In genomic region chr10:77586719-77587423, GRCh38 we compare ENCODE assay signal across 11 cellular contexts. TPM values are rescaled to one million over a fixed set of nuclear protein-coding genes. Genes with fewer than 3 reads are reported as not detected.
DNase-seq lines count a peak whose midpoint lies in the region; ATAC-seq and TF ChIP-seq lines count a peak whose summit lies in the region.
"Had no signal": no experiment of that assay in that cellular context is flagged by ENCODE, and none has a peak within 500 bp of the region (broad histone marks: within the 10 kb centered on the region; RNA-seq: fewer than 3 reads in every experiment).

No MANE protein-coding gene starts in this region.

- H3K27me3 Mint-ChIP-seq in osteocyte (ENCODE audit: unreplicated experiment): no peaks in the 10 kb centered on the region

- TF ChIP-seq CTCF in AG10803 (conservative IDR thresholded peaks at IDR 0.05; ENCODE audit: low read length) (no peak; the same call in 1 of the 2 replicates), epithelial cell of esophagus (IDR thresholded peaks at IDR 0.05; ENCODE audit: insufficient read depth, low read depth, low read length, missing control alignments) (peak; percentile 47), osteocyte (IDR thresholded peaks at IDR 0.05) (no peak)

- no peaks in the 10 kb centered on the region for H3K9me3 Mint-ChIP-seq in osteocyte (ENCODE audit: unreplicated experiment)
- H3K9me3 Mint-ChIP-seq: CD8-positive, alpha-beta memory T cell had no signal

- H3K4me1 Mint-ChIP-seq in osteocyte (ENCODE audit: unreplicated experiment): peaks cover 51% of the 10 kb centered on the region

- H3K36me3 Mint-ChIP-seq in osteocyte (ENCODE audit: unreplicated experiment): peaks cover 16% of the 10 kb centered on the region
- H3K36me3 Mint-ChIP-seq: CD8-positive, alpha-beta memory T cell had no signal

- H3K27ac Mint-ChIP-seq in osteocyte (ENCODE audit: unreplicated experiment): peak overlapping the region; percentile 92
- H3K27ac Mint-ChIP-seq: CD8-positive, alpha-beta memory T cell had no signal

- H3K4me3 Mint-ChIP-seq in osteocyte (ENCODE audit: unreplicated experiment): peak overlapping the region; percentile 3
- H3K4me3 Mint-ChIP-seq: CD8-positive, alpha-beta memory T cell had no signal

- DNase-seq in AG10803 (ENCODE audit: low read depth) (peak; percentile 86), NCI-H226 (peak; percentile 19), epithelial cell of esophagus (ENCODE audit: low read depth) (peak; percentile 92), osteocyte (ENCODE audit: extremely low spot score, unreplicated experiment) (no peak), NAMALWA (ENCODE audit: low spot score) (no peak), activated gamma-delta T cell (lab: John Stamatoyannopoulos, UW) (no peak)
- DNase-seq: CD8-positive, alpha-beta memory T cell had no signal

- ATAC-seq in HG03108 (IDR thresholded peaks at IDR 0.05; ENCODE audit: unreplicated experiment) (no peak), SK-N-SH treated with all-trans-retinoic acid at 6 μM for 48 hours (no peak)

- H3K4me3 ChIP-seq in AG10803 (ENCODE audit: low read length) (no peak overlapping the region), epithelial cell of esophagus (ENCODE audit: low read length) (no peak overlapping the region)
- H3K4me3 ChIP-seq: SK-N-MC had no signal

TF ChIP-seq in SK-N-SH treated with all-trans-retinoic acid at 6 μM for 48 hours, 23 proteins besides CTCF, POLR2A, EP300 and RAD21:
- TF ChIP-seq TCF4 (CRISPR knock-in tag; IDR thresholded peaks at IDR 0.05; ENCODE audit: borderline replicate concordance): no peak
- TF ChIP-seq ARNTL (CRISPR knock-in tag; IDR thresholded peaks at IDR 0.05; ENCODE audit: borderline replicate concordance, low read depth): no peak
- TF ChIP-seq PPARA (CRISPR knock-in tag; IDR thresholded peaks at IDR 0.05; ENCODE audit: borderline replicate concordance): no peak
- TF ChIP-seq POU6F1 (CRISPR knock-in tag; IDR thresholded peaks at IDR 0.05; ENCODE audit: borderline replicate concordance, low read depth): no peak
- no peak for TF ChIP-seq ZNF8 (CRISPR knock-in tag; IDR thresholded peaks at IDR 0.05)
- TF ChIP-seq ISL1 (CRISPR knock-in tag; IDR thresholded peaks at IDR 0.05): no peak
- TF ChIP-seq OSR1 (CRISPR knock-in tag; IDR thresholded peaks at IDR 0.05): no peak
- TF ChIP-seq ESRRG (CRISPR knock-in tag; IDR thresholded peaks at IDR 0.05): no peak
- no peak for TF ChIP-seq TOX (CRISPR knock-in tag; IDR thresholded peaks at IDR 0.05; ENCODE audit: borderline replicate concordance)
- TF ChIP-seq ZC3H10 (CRISPR knock-in tag; IDR thresholded peaks at IDR 0.05): no peak
TF ChIP-seq in SK-N-SH treated with all-trans-retinoic acid at 6 μM for 48 hours: peak in this region for 0.

RNA-seq across cellular contexts. Expression of gene KCNMA1, which starts 50.7 kb away (rescaled TPM):
- 95.5 and 98.1 TPM in 2 replicates for total RNA-seq in osteocyte
- total RNA-seq: lung microvascular endothelial cell had no signal

Comparison
In these comparisons a context has a peak if more than half of its experiments do, and no peak if none do; other contexts are left out.
1. DNase-seq: peak in AG10803 (single experiment), NCI-H226 (single experiment) and epithelial cell of esophagus (single experiment); none in osteocyte (single experiment), NAMALWA (single experiment) and activated gamma-delta T cell (single experiment).